ENCODE assay signal across 8 cellular contexts in the genomic region with DNA sequence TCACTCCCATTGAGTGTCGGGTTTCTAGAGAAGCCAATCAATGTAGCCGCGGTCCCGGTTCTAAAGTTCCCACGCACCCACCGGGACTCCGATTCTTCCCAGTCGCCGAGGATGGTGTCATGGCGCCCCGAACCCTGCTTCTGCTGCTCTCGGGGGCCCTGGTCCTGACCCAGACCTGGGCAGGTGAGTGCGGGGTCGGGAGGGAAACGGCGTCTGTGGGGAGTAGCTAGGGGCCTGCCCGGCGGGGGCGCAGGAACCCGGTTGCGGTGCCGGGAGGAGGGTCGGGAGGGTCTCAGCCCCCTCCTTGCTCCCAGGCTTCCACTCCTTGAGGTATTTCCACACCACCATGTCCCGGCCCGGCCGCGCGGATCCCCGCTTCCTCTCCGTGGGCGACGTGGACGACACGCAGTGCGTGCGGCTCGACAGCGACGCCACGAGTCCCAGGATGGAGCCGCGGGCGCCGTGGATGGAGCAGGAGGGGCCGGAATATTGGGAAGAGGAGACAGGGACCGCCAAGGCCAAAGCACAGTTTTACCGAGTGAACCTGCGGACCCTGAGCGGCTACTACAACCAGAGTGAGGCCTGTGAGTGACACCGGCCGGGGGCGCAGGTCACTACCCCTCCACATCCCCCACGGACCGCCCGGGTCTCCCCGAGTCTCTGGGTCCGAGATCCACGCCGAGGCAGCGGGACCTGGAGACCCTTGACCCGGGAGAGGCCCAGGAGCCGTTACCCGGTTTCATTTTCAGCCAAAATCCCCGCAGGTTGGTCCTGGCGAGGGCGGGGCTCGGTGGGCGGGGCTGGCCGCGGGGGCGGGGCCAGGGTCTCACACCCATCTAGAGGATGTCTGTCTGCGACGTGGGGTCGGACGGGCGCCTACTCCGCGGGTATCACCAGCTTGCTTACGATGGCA.
DNase-seq lines count a peak whose midpoint lies in the region; ATAC-seq lines count a peak whose summit lies in the region.

No MANE protein-coding gene starts in this region.

- peak; percentile 86 to 93 for ATAC-seq in activated CD4-positive, CD25-positive, alpha-beta regulatory T cell treated with anti-CD3 and anti-CD28 coated beads, Interleukin-2, amount 50 U/mL, for 24 hours
- ATAC-seq in HG02870 (IDR thresholded peaks at IDR 0.05; ENCODE audit: unreplicated experiment) (no peak), HG03342 (IDR thresholded peaks at IDR 0.05; ENCODE audit: unreplicated experiment) (no peak)

- DNase-seq in GM19238 (ENCODE audit: insufficient read length, low spot score) (peak; percentile 43), left kidney (ENCODE audit: low read depth, low spot score) (peak; percentile 21), NCI-H82 treated with DMSO at 0.1 percent for 48 hours (lab: John Stamatoyannopoulos, UW; ENCODE audit: unreplicated experiment) (no peak)
- DNase-seq in central memory CD4-positive, alpha-beta T cell: peak; percentile 57
- DNase-seq in stimulated activated CD4-positive, alpha-beta T cell treated with anti-CD3 and anti-CD28 coated beads, Interleukin-1b, Interleukin-23, amount 100 ng/mL, for 24 hours (ENCODE audit: low read depth in 4 of 4, low spot score in 1 of 4): peak; percentile 37 to 54 (median 44)

Comparison
In these comparisons a context has a peak if more than half of its experiments do, and no peak if none do; other contexts are left out.
1. ATAC-seq: peak in activated CD4-positive, CD25-positive, alpha-beta regulatory T cell treated with anti-CD3 and anti-CD28 coated beads, Interleukin-2, amount 50 U/mL, for 24 hours (2 of 2); none in HG02870 (single experiment) and HG03342 (single experiment).